In the genomic region with DNA sequence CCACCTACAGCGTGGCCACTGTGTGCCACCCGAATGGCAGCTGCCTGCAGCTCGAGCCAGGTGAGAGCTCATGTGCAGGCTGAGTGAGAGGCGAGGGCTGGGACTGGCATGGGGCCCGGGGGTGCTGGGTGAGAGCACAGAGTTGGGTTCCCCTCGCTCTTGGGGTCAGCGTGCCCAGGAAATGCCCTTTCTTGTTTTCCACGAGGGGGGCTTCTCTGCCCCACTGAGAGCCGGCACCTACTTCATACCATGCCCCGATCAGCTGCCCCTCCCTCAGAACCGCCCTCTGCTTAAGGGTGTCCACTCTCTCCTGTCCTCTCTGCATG, we compare ENCODE assay signal across 14 cellular contexts. TPM values are rescaled to one million over a fixed set of nuclear protein-coding genes. Genes with fewer than 3 reads are reported as not detected.
DNase-seq lines count a peak whose midpoint lies in the region; ATAC-seq and TF ChIP-seq lines count a peak whose summit lies in the region.
"Had no signal": no experiment of that assay in that cellular context is flagged by ENCODE, and none has a peak within 500 bp of the region (broad histone marks: within the 10 kb centered on the region; RNA-seq: fewer than 3 reads in every experiment).

No MANE protein-coding gene starts in this region.

- H3K27me3 Mint-ChIP-seq in memory B cell = peaks cover 6% of the 10 kb centered on the region
- peaks cover 18% of the 10 kb centered on the region for H3K27me3 Mint-ChIP-seq in mesothelial cell of epicardium (ENCODE audit: low read depth)

- H3K4me1 Mint-ChIP-seq in memory B cell (peaks cover 16% of the 10 kb centered on the region), mesothelial cell of epicardium (no peaks in the 10 kb centered on the region)

- H3K79me2 ChIP-seq in OCI-LY7 (ENCODE audit: insufficient read depth, low read depth, low read length) = no peaks in the 10 kb centered on the region

- H3K4me3 ChIP-seq in H7 (ENCODE audit: insufficient read depth, low read depth, low read length) (no peak overlapping the region), OCI-LY7 (ENCODE audit: low read depth, low read length, poor library complexity, severe bottlenecking) (no peak overlapping the region)
- H3K4me3 ChIP-seq in effector memory CD4-positive, alpha-beta T cell (ENCODE audit: insufficient read depth, low read depth, low read length, poor library complexity, severe bottlenecking) = no peak overlapping the region
- H3K4me3 ChIP-seq: A549, BLaER1 had no signal

- TF ChIP-seq CTCF in OCI-LY7 (conservative IDR thresholded peaks at IDR 0.05; ENCODE audit: low read length) (no peak), mesothelial cell of epicardium (IDR thresholded peaks at IDR 0.05; ENCODE audit: unreplicated experiment) (no peak)

- H3K4me3 Mint-ChIP-seq in memory B cell (peak overlapping the region; percentile 53), mesothelial cell of epicardium (no peak overlapping the region)
- H3K4me3 Mint-ChIP-seq: HFFc6 had no signal

- no peaks in the 10 kb centered on the region for H4K20me1 ChIP-seq in OCI-LY7 (ENCODE audit: insufficient read depth, low read length)
- H4K20me1 ChIP-seq: BLaER1 had no signal

- 0 out of 2 replicates have a peak overlapping the region, but pooled peaks have one; percentile 26 for H3K4me2 ChIP-seq in OCI-LY7 (ENCODE audit: low read length)
- H3K4me2 ChIP-seq: A549, BLaER1 had no signal

- DNase-seq in H7 (peak; percentile 44), OCI-LY7 (ENCODE audit: low spot score) (no peak), memory B cell (ENCODE audit: low spot score in 2 of 2) (no peak), mesothelial cell of epicardium (ENCODE audit: low spot score in 2 of 2, unreplicated experiment in 2 of 2) (no peak)
- DNase-seq in effector memory CD4-positive, alpha-beta T cell = no peak
- DNase-seq: DMS53, GF-D8, HCEC 1CT, HFFc6 had no signal

- CTCF ChIA-PET in OCI-LY7 (lab: Charles Lee; ENCODE audit: unreplicated experiment) = no interaction called here

- peaks cover 8% of the 10 kb centered on the region for H3K4me1 ChIP-seq in OCI-LY7 (ENCODE audit: insufficient read depth, low read length, poor library complexity, severe bottlenecking)
- no peaks in the 10 kb centered on the region for H3K4me1 ChIP-seq in effector memory CD4-positive, alpha-beta T cell (ENCODE audit: control insufficient read depth, insufficient read depth, low read length, poor library complexity, severe bottlenecking)
- H3K4me1 ChIP-seq: A549, BLaER1 had no signal

- no TSS peak for BruUV-seq in OCI-LY7 (replicated peaks; lab: Mats Ljungman, UMichigan)

- H3K27ac Mint-ChIP-seq in memory B cell (no peak overlapping the region), mesothelial cell of epicardium (no peak overlapping the region)
- H3K27ac Mint-ChIP-seq: HFFc6 had no signal

- H3K36me3 Mint-ChIP-seq in memory B cell (no peaks in the 10 kb centered on the region), mesothelial cell of epicardium (no peaks in the 10 kb centered on the region)

- no peaks in the 10 kb centered on the region for H3K27me3 ChIP-seq in H7 (ENCODE audit: control insufficient read depth, insufficient read depth, low read length)
- no peaks in the 10 kb centered on the region for H3K27me3 ChIP-seq in effector memory CD4-positive, alpha-beta T cell (replicated peaks; ENCODE audit: control insufficient read depth, insufficient read depth, low read length, poor library complexity, severe bottlenecking)
- H3K27me3 ChIP-seq: BLaER1 had no signal

- H3K9me3 Mint-ChIP-seq in memory B cell = no peaks in the 10 kb centered on the region
- H3K9me3 Mint-ChIP-seq in mesothelial cell of epicardium = no peaks in the 10 kb centered on the region
- H3K9me3 Mint-ChIP-seq: HFFc6 had no signal

- no peaks in the 10 kb centered on the region for H3K9me2 ChIP-seq in OCI-LY7 (ENCODE audit: insufficient read depth, low read length)

- POLR2A ChIA-PET in OCI-LY7 (lab: Charles Lee) = no interaction called here

- no peak overlapping the region for H2AFZ ChIP-seq in OCI-LY7 (ENCODE audit: low read length)

- H3K27ac ChIP-seq in OCI-LY7 (ENCODE audit: low read depth, low read length, poor library complexity, severe bottlenecking) = no peak overlapping the region
- no peak overlapping the region for H3K27ac ChIP-seq in effector memory CD4-positive, alpha-beta T cell (ENCODE audit: insufficient read depth, low read length, poor library complexity, severe bottlenecking)
- H3K27ac ChIP-seq: A549, BLaER1 had no signal

- no peaks in the 10 kb centered on the region for H3K36me3 ChIP-seq in H7 (replicated peaks; ENCODE audit: control insufficient read depth, insufficient read depth, low read length)
- H3K36me3 ChIP-seq in OCI-LY7 (ENCODE audit: insufficient read depth, low read length) = no peaks in the 10 kb centered on the region
- no peaks in the 10 kb centered on the region for H3K36me3 ChIP-seq in effector memory CD4-positive, alpha-beta T cell (ENCODE audit: control insufficient read depth, insufficient read depth, low read length)
- H3K36me3 ChIP-seq: BLaER1 had no signal

- intact Hi-C loops in OCI-LY7 (cut with micrococcal nuclease; ENCODE audit: unreplicated experiment) = no loop called here

- ATAC-seq in memory B cell (ENCODE audit: low read depth) (no peak), GM19455 (IDR thresholded peaks at IDR 0.05; ENCODE audit: unreplicated experiment) (no peak), GM19328 (IDR thresholded peaks at IDR 0.05; ENCODE audit: unreplicated experiment) (no peak)
- ATAC-seq: HepG2 had no signal

- H3K9me3 ChIP-seq in OCI-LY7 (ENCODE audit: low read length) = no peaks in the 10 kb centered on the region
- no peaks in the 10 kb centered on the region for H3K9me3 ChIP-seq in effector memory CD4-positive, alpha-beta T cell (ENCODE audit: control insufficient read depth, low read length)
- H3K9me3 ChIP-seq: A549, BLaER1 had no signal

RNA-seq across cellular contexts. Expression of a gene that starts 10.1 kb away (rescaled TPM):
- total RNA-seq in H7 (2014; rRNA removed; shearing (Covaris generic)) = 4.6 and 7.6 TPM in 2 replicates
- 0.33 and 2.3 TPM in 2 replicates for total RNA-seq in OCI-LY7 (2014; rRNA removed; shearing (Covaris generic))
- total RNA-seq in OCI-LY7 (2022) = 3.6 and 5.1 TPM in 2 replicates
- total RNA-seq in mesothelial cell of epicardium = 2.4 to 2.9 TPM (median 2.6 TPM) in 3 replicates

RNA-seq across cellular contexts. Expression of a gene that starts 36.2 kb away (rescaled TPM):
- total RNA-seq in H7 (2014; rRNA removed; shearing (Covaris generic)) = 1.5 and 1.6 TPM in 2 replicates
- not detected in 2 replicates for total RNA-seq in OCI-LY7 (2014; rRNA removed; shearing (Covaris generic))
- total RNA-seq in OCI-LY7 (2022) = not detected in 2 replicates
- total RNA-seq in mesothelial cell of epicardium = 0.16 TPM in 1 of 3 replicates, not detected in the others
- total RNA-seq: HFFc6 had no signal

RNA-seq across cellular contexts. Expression of a gene that starts 40.9 kb away (rescaled TPM):
- total RNA-seq in H7 (2014; rRNA removed; shearing (Covaris generic)) = 29.1 and 34.5 TPM in 2 replicates
- not detected in 2 replicates for total RNA-seq in OCI-LY7 (2014; rRNA removed; shearing (Covaris generic))
- total RNA-seq in OCI-LY7 (2022) (not detected in 2 replicates), mesothelial cell of epicardium (20.4 to 21.5 TPM (median 20.5 TPM) in 3 replicates)

Comparison
In these comparisons a context has a peak if more than half of its experiments do, and no peak if none do; other contexts are left out.
1. RNA of a gene that starts 40.9 kb away (total RNA-seq): 29.1 to 34.5 TPM in H7 and 20.4 to 21.5 TPM in mesothelial cell of epicardium; not detected in OCI-LY7; every median in the first group is over 10 times any median in the second.